In the genomic region with DNA sequence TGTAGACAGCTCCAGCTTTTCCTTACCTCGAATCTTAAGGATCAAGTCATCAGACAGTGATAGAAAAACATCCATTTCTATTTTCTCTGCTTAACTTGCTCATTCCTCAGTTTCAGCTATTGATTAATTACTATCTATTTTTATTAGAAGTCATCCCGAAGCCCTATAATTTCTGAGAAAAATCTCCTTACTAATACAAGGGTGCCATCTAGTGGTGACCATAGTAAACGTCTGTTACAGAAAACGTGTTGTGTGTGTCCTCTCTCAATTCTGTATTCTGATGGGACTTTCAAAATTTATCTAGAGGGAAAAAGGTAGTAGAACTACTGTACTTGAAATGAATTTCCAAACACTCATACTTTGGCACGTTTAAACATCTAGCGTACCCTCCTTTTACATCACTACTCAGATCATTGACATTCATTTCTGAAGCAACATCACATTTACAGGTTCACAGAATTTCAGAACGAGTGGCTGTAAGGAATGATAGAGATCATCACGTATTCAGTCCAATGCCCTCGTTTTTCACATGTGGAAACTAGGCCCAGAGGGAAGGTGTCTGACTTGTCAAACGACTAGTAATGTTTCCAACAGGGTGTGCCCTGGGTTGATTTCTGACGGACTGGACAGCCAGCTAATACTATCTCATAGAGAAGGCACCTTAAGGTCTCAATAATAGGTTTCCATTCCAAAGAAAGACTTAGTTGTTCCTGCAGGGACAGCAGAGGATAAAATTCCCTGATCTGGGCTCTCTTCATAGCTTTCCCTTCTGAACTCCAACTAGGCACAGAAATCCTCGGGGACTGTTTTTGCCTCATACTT, we compare ENCODE assay signal across 8 cellular contexts. TPM values are rescaled to one million over a fixed set of nuclear protein-coding genes. Genes with fewer than 3 reads are reported as not detected.
DNase-seq lines count a peak whose midpoint lies in the region; ATAC-seq, FAIRE-seq and TF ChIP-seq lines count a peak whose summit lies in the region.

No MANE protein-coding gene starts in this region.

- 38% methylated on average over 12 of the region's 12 CpGs for WGBS in liver

- DNase-seq in Caki2 (ENCODE audit: low read depth) = peak; percentile 22
- DNase-seq in HPDE6-E6E7 (ENCODE audit: extremely low spot score) = peak; percentile 32
- peak; percentile 27 for DNase-seq in NT2/D1 (ENCODE audit: low read depth, low spot score)
- DNase-seq in cerebellum (ENCODE audit: low spot score) = peak; percentile 61
- peak; percentile 65 for DNase-seq in urothelium cell line (ENCODE audit: low spot score)

- peak; percentile 87 to 88 for TF ChIP-seq RAD21 in liver (IDR thresholded peaks at IDR 0.05)

- H3K9ac ChIP-seq in NT2/D1 (ENCODE audit: insufficient read length, low read depth) (no peak overlapping the region), liver (ENCODE audit: low read depth in 1 of 2, low read length in 2 of 2) (no peak overlapping the region)

- H3K36me3 ChIP-seq in NT2/D1 (ENCODE audit: insufficient read depth, insufficient read length, low read length) (peaks cover 22% of the 10 kb centered on the region), liver (ENCODE audit: control insufficient read depth in 4 of 4, insufficient read depth in 3 of 4, low read depth in 1 of 4, low read length in 3 of 4) (peaks cover 0 to 8% (median 2%) of the 10 kb centered on the region in 4 donors)

- no peak overlapping the region for H3K4me3 ChIP-seq in NT2/D1 (ENCODE audit: insufficient read length, low read depth)
- H3K4me3 ChIP-seq in liver (ENCODE audit: low read depth in 1 of 3, low read length in 3 of 3) = no peak overlapping the region

- H3K4me1 ChIP-seq in NT2/D1 (ENCODE audit: insufficient read depth, insufficient read length) = no peaks in the 10 kb centered on the region
- H3K4me1 ChIP-seq in liver (ENCODE audit: control insufficient read depth in 4 of 4, insufficient read depth in 4 of 4, low read length in 3 of 4) = no peaks in the 10 kb centered on the region

- H3K27ac ChIP-seq in liver (ENCODE audit: low read depth in 1 of 2, low read length in 2 of 2) = no peak overlapping the region

- in situ Hi-C loops in Caki2 (cut with HindIII; ENCODE audit: low pct_unique_long_range_greater_than_20kb, low sequenced_read_pairs) = no loop called here

- H3K9me3 ChIP-seq in NT2/D1 (ENCODE audit: insufficient read depth, low read length) (peaks cover 15% of the 10 kb centered on the region; the same call in 1 of the 2 replicates), liver (ENCODE audit: control insufficient read depth in 4 of 4, low read length in 3 of 4) (no peaks in the 10 kb centered on the region)

- ATAC-seq in HG03039 (IDR thresholded peaks at IDR 0.05; ENCODE audit: unreplicated experiment) = no peak
- ATAC-seq in GM21529 (IDR thresholded peaks at IDR 0.05; ENCODE audit: unreplicated experiment) = no peak

- FAIRE-seq in urothelium cell line (lab: Jason Lieb, UNC) = no peak

- TF ChIP-seq CTCF in liver (IDR thresholded peaks at IDR 0.05; ENCODE audit: low read depth, low read length, missing input control) = peak; percentile 69

- H3K27me3 ChIP-seq in NT2/D1 (ENCODE audit: insufficient read depth, insufficient read length) (no peaks in the 10 kb centered on the region), liver (ENCODE audit: control insufficient read depth in 4 of 4, insufficient read depth in 4 of 4, low read length in 3 of 4) (no peaks in the 10 kb centered on the region)

TF ChIP-seq in liver, 16 proteins besides CTCF, POLR2A, EP300 and RAD21:
- TF ChIP-seq, protein P1, sequence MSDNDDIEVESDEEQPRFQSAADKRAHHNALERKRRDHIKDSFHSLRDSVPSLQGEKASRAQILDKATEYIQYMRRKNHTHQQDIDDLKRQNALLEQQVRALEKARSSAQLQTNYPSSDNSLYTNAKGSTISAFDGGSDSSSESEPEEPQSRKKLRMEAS (IDR thresholded peaks at IDR 0.05) = no peak
- no peak for TF ChIP-seq YY1 (IDR thresholded peaks at IDR 0.05)
- TF ChIP-seq, protein P2, sequence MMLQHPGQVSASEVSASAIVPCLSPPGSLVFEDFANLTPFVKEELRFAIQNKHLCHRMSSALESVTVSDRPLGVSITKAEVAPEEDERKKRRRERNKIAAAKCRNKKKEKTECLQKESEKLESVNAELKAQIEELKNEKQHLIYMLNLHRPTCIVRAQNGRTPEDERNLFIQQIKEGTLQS (IDR thresholded peaks at IDR 0.05) = no peak
- no peak for TF ChIP-seq HNF4G (IDR thresholded peaks at IDR 0.05)
- TF ChIP-seq TAF1 (conservative IDR thresholded peaks at IDR 0.05) = no peak
- no peak for TF ChIP-seq SP1 (IDR thresholded peaks at IDR 0.05)
- TF ChIP-seq RXRA (IDR thresholded peaks at IDR 0.05) = no peak
- TF ChIP-seq EGR1 (IDR thresholded peaks at IDR 0.05; ENCODE audit: low read depth in 2 of 2) = no peak
- TF ChIP-seq JUND (IDR thresholded peaks at IDR 0.05) = no peak
- TF ChIP-seq, protein P3, sequence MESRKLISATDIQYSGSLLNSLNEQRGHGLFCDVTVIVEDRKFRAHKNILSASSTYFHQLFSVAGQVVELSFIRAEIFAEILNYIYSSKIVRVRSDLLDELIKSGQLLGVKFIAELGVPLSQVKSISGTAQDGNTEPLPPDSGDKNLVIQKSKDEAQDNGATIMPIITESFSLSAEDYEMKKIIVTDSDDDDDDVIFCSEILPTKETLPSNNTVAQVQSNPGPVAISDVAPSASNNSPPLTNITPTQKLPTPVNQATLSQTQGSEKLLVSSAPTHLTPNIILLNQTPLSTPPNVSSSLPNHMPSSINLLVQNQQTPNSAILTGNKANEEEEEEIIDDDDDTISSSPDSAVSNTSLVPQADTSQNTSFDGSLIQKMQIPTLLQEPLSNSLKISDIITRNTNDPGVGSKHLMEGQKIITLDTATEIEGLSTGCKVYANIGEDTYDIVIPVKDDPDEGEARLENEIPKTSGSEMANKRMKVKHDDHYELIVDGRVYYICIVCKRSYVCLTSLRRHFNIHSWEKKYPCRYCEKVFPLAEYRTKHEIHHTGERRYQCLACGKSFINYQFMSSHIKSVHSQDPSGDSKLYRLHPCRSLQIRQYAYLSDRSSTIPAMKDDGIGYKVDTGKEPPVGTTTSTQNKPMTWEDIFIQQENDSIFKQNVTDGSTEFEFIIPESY (IDR thresholded peaks at IDR 0.05) = no peak
- TF ChIP-seq FOXA1 (IDR thresholded peaks at IDR 0.05) = no peak
- TF ChIP-seq GABPA (IDR thresholded peaks at IDR 0.05 in 1 of 2, conservative IDR thresholded peaks at IDR 0.05 in 1 of 2) = no peak
- TF ChIP-seq FOXA2 (IDR thresholded peaks at IDR 0.05) = no peak
- no peak for TF ChIP-seq HNF4A (conservative IDR thresholded peaks at IDR 0.05)

RNA-seq across cellular contexts. Expression of a gene that starts 25.6 kb away (rescaled TPM):
- 7.7 and 8.6 TPM in 2 replicates for total RNA-seq in Caki2 (2014; rRNA removed; shearing (Covaris generic); ENCODE audit: low replicate concordance)
- total RNA-seq in cerebellum (35.4 TPM), liver (10 to 100 TPM; 34.7 to 45.2 TPM)
- 10 to 100 TPM; 14.8 to 15.7 TPM for polyA plus RNA-seq in liver
